In the genomic region with DNA sequence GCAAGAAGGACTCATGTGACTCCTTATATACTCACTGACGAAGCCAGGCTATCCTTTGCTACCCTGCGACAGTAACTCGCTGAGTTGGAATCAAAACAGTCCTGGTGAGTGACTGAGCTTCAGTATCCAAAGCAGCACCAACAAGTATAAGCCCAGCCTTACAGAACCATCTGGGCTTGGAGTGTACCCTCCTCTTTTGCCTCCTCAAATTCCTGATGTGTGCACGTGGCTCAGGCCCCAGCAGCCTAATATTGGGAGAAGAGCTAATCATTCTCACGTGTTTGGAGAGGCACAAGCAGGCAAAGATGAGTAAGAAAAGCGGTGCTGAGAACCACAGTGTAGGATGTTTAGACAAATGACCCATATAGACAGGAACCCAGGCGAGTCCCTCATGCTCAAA, we compare ENCODE assay signal across 1 cellular context.
TF ChIP-seq lines count a peak whose summit lies in the region.

No MANE protein-coding gene starts in this region.

TF ChIP-seq in WTC11, 78 proteins besides CTCF, POLR2A, EP300 and RAD21 (continued from another document):
- no peak for TF ChIP-seq E2F1 (CRISPR knock-in tag; IDR thresholded peaks at IDR 0.05)
- TF ChIP-seq AFF4 (CRISPR knock-in tag; IDR thresholded peaks at IDR 0.05; ENCODE audit: borderline replicate concordance) = no peak
- no peak for TF ChIP-seq TP53 (CRISPR knock-in tag; IDR thresholded peaks at IDR 0.05)
- TF ChIP-seq ARID4B (CRISPR knock-in tag; IDR thresholded peaks at IDR 0.05; ENCODE audit: borderline replicate concordance) = no peak
- no peak for TF ChIP-seq NFATC4 (CRISPR knock-in tag; IDR thresholded peaks at IDR 0.05)
- no peak for TF ChIP-seq OVOL2 (CRISPR knock-in tag; IDR thresholded peaks at IDR 0.05; ENCODE audit: borderline replicate concordance)
